Comparison of ENCODE assay signal across 1 cellular context in genomic region chr5:141330299-141331080, GRCh38.
TF ChIP-seq lines count a peak whose summit lies in the region.

Gene PCDHGA1 (plus strand): TSS chr5:141330514.

TF ChIP-seq in HCT116, 20 proteins besides CTCF, POLR2A, EP300 and RAD21 (continued from another document):
- TF ChIP-seq CBX3 (IDR thresholded peaks at IDR 0.05; ENCODE audit: low read depth) (no peak), CEBPB (IDR thresholded peaks at IDR 0.05; ENCODE audit: low read depth) (no peak)
